2 cellular contexts compared by ENCODE assay signal in the genomic region with DNA sequence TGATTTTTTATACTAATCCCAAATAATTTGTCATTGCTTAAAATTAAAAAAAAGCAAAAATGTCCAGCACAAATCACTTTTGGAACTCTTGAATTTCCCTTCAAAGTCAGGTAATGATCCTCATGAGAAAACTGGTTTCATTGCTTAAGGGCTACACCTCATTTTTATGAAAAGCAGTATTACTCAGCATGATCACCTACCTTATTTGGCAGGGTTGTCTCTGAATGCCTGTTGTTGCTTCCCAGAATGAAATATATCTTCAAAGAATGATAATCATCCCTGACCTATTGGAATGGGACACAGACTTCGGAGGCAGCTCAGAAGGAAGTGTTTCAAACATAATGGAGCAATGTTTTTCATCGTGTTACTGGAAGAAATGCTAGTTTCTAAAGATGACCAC.
TF ChIP-seq lines count a peak whose summit lies in the region.

No MANE protein-coding gene starts in this region.

TF ChIP-seq in A549, 52 proteins besides CTCF, POLR2A, EP300 and RAD21:
- TF ChIP-seq ZFP36 (IDR thresholded peaks at IDR 0.05; ENCODE audit: borderline replicate concordance, partially characterized antibody) (no peak), KDM5A (IDR thresholded peaks at IDR 0.05) (no peak), TFCP2L1 (CRISPR knock-in tag; IDR thresholded peaks at IDR 0.05) (no peak), ESRRA (IDR thresholded peaks at IDR 0.05; ENCODE audit: borderline replicate concordance, low read length) (no peak), RARB (CRISPR knock-in tag; IDR thresholded peaks at IDR 0.05) (no peak), MAFK (IDR thresholded peaks at IDR 0.05; ENCODE audit: partially characterized antibody) (no peak), ZNF302 (CRISPR knock-in tag; IDR thresholded peaks at IDR 0.05) (no peak), CHD4 (IDR thresholded peaks at IDR 0.05; ENCODE audit: borderline replicate concordance) (no peak), CHD2 (IDR thresholded peaks at IDR 0.05; ENCODE audit: low read length, partially characterized antibody) (no peak), HDAC2 (IDR thresholded peaks at IDR 0.05) (no peak), FOXS1 (CRISPR knock-in tag; IDR thresholded peaks at IDR 0.05) (no peak)
- TF ChIP-seq, protein P1, sequence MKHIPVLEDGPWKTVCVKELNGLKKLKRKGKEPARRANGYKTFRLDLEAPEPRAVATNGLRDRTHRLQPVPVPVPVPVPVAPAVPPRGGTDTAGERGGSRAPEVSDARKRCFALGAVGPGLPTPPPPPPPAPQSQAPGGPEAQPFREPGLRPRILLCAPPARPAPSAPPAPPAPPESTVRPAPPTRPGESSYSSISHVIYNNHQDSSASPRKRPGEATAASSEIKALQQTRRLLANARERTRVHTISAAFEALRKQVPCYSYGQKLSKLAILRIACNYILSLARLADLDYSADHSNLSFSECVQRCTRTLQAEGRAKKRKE (CRISPR knock-in tag; IDR thresholded peaks at IDR 0.05; ENCODE audit: low read depth): no peak

TF ChIP-seq in IMR-90, 13 proteins besides CTCF, POLR2A, EP300 and RAD21:
- TF ChIP-seq BHLHE40 (IDR thresholded peaks at IDR 0.05; ENCODE audit: low read depth, low read length) (no peak), MAZ (IDR thresholded peaks at IDR 0.05; ENCODE audit: borderline replicate concordance, low read depth, low read length) (no peak), FOS (IDR thresholded peaks at IDR 0.05; ENCODE audit: low read depth, low read length) (no peak), CHD1 (IDR thresholded peaks at IDR 0.05; ENCODE audit: low read depth, low read length) (no peak), MXI1 (IDR thresholded peaks at IDR 0.05; ENCODE audit: borderline replicate concordance, low read depth, low read length) (no peak), SMC3 (IDR thresholded peaks at IDR 0.05; ENCODE audit: low read depth, low read length) (no peak), CEBPB (IDR thresholded peaks at IDR 0.05; ENCODE audit: low read depth, low read length) (no peak), MAFK (IDR thresholded peaks at IDR 0.05; ENCODE audit: low read depth, low read length) (no peak), NFE2L2 (IDR thresholded peaks at IDR 0.05; ENCODE audit: low read depth, low read length) (no peak), RFX5 (IDR thresholded peaks at IDR 0.05; ENCODE audit: low read depth, low read length) (no peak), RCOR1 (IDR thresholded peaks at IDR 0.05; ENCODE audit: insufficient replicate concordance, low read length) (no peak)
- TF ChIP-seq, protein P2, sequence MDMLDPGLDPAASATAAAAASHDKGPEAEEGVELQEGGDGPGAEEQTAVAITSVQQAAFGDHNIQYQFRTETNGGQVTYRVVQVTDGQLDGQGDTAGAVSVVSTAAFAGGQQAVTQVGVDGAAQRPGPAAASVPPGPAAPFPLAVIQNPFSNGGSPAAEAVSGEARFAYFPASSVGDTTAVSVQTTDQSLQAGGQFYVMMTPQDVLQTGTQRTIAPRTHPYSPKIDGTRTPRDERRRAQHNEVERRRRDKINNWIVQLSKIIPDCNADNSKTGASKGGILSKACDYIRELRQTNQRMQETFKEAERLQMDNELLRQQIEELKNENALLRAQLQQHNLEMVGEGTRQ (IDR thresholded peaks at IDR 0.05; ENCODE audit: low read depth, low read length): no peak
- TF ChIP-seq, protein P3, sequence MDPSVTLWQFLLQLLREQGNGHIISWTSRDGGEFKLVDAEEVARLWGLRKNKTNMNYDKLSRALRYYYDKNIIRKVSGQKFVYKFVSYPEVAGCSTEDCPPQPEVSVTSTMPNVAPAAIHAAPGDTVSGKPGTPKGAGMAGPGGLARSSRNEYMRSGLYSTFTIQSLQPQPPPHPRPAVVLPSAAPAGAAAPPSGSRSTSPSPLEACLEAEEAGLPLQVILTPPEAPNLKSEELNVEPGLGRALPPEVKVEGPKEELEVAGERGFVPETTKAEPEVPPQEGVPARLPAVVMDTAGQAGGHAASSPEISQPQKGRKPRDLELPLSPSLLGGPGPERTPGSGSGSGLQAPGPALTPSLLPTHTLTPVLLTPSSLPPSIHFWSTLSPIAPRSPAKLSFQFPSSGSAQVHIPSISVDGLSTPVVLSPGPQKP (IDR thresholded peaks at IDR 0.05; ENCODE audit: borderline replicate concordance, low read depth, low read length): no peak
